21 cellular contexts compared by ENCODE assay signal in genomic region chr1:62040450-62040849, GRCh38.
DNase-seq lines count a peak whose midpoint lies in the region; ATAC-seq, FAIRE-seq and TF ChIP-seq lines count a peak whose summit lies in the region.
"Had no signal": no experiment of that assay in that cellular context is flagged by ENCODE, and none has a peak within 500 bp of the region (broad histone marks: within the 10 kb centered on the region; RNA-seq: fewer than 3 reads in every experiment).

No MANE protein-coding gene starts in this region.

- H3K27ac Mint-ChIP-seq in nephron progenitor cell: peak overlapping the region; percentile 36
- no peak overlapping the region for H3K27ac Mint-ChIP-seq in activated CD4-positive, alpha-beta T cell treated with anti-CD3 and anti-CD28 coated beads for 36 hours
- H3K27ac Mint-ChIP-seq: brain had no signal

- CTCF ChIA-PET in activated CD4-positive, alpha-beta T cell treated with anti-CD3 and anti-CD28 coated beads for 36 hours (lab: Charles Lee): no interaction called here

- no peaks in the 10 kb centered on the region for H3K27me3 Mint-ChIP-seq in nephron progenitor cell (ENCODE audit: low read depth, poor library complexity)
- H3K27me3 Mint-ChIP-seq in activated CD4-positive, alpha-beta T cell treated with anti-CD3 and anti-CD28 coated beads for 36 hours: no peaks in the 10 kb centered on the region
- H3K27me3 Mint-ChIP-seq: brain had no signal

- FAIRE-seq in bronchial epithelial cell (lab: Jason Lieb, UNC): no peak
- FAIRE-seq: RCC 7860 had no signal

- DNase-seq in NCI-H510A treated with DMSO at 0.1 percent for 48 hours (lab: John Stamatoyannopoulos, UW) (peak; percentile 79), NCI-H510A (lab: John Stamatoyannopoulos, UW) (no peak), NCI-H187 treated with DMSO at 0.1 percent for 48 hours (lab: John Stamatoyannopoulos, UW) (peak; percentile 61), bronchial epithelial cell (ENCODE audit: low read depth) (peak; percentile 42), nephron progenitor cell (no peak)
- DNase-seq in activated CD4-positive, alpha-beta T cell treated with anti-CD3 and anti-CD28 coated beads for 36 hours: no peak
- no peak for DNase-seq in stimulated activated CD4-positive, alpha-beta T cell treated with anti-CD3 and anti-CD28 coated beads, Interleukin-4, amount 100 ng/mL, for 24 hours
- DNase-seq: activated CD4-positive, alpha-beta T cell treated with anti-CD3 and anti-CD28 coated beads, Interleukin-2, amount 50 U/mL, for 1 hour; activated CD8-positive, alpha-beta memory T cell treated with anti-CD3 and anti-CD28 coated beads, Interleukin-2, amount 50 U/mL, for 48 hours; activated effector memory CD4-positive, alpha-beta T cell treated with anti-CD3 and anti-CD28 coated beads, Interleukin-2, amount 50 U/mL, for 16 hours; GOT3; left lung; mucosa of descending colon; NCI-H1092 treated with DMSO at 0.1 percent for 48 hours; NCI-H345; posterior cingulate gyrus; T-helper 2 cell had no signal

- no peak overlapping the region for H3K4me3 Mint-ChIP-seq in nephron progenitor cell
- no peak overlapping the region for H3K4me3 Mint-ChIP-seq in activated CD4-positive, alpha-beta T cell treated with anti-CD3 and anti-CD28 coated beads for 36 hours
- H3K4me3 Mint-ChIP-seq: brain had no signal

- no peaks in the 10 kb centered on the region for H3K36me3 Mint-ChIP-seq in nephron progenitor cell (ENCODE audit: low read depth)
- H3K36me3 Mint-ChIP-seq in activated CD4-positive, alpha-beta T cell treated with anti-CD3 and anti-CD28 coated beads for 36 hours (ENCODE audit: low read depth): peaks cover 2% of the 10 kb centered on the region
- H3K36me3 Mint-ChIP-seq: brain had no signal

- POLR2A ChIA-PET in activated CD4-positive, alpha-beta T cell treated with anti-CD3 and anti-CD28 coated beads for 36 hours (lab: Charles Lee): no interaction called here

- H3K27me3 ChIP-seq in bronchial epithelial cell (ENCODE audit: control insufficient read depth, insufficient read depth, low read length): no peaks in the 10 kb centered on the region
- H3K27me3 ChIP-seq: left lung had no signal

- no peaks in the 10 kb centered on the region for H3K36me3 ChIP-seq in bronchial epithelial cell (ENCODE audit: control insufficient read depth, insufficient read depth, low read length)
- H3K36me3 ChIP-seq: left lung had no signal

- H3K9me3 Mint-ChIP-seq in nephron progenitor cell: no peaks in the 10 kb centered on the region
- H3K9me3 Mint-ChIP-seq in activated CD4-positive, alpha-beta T cell treated with anti-CD3 and anti-CD28 coated beads for 36 hours (ENCODE audit: low read depth): no peaks in the 10 kb centered on the region

- H3K4me1 Mint-ChIP-seq in nephron progenitor cell: peaks cover 37% of the 10 kb centered on the region
- no peaks in the 10 kb centered on the region for H3K4me1 Mint-ChIP-seq in activated CD4-positive, alpha-beta T cell treated with anti-CD3 and anti-CD28 coated beads for 36 hours

- no peak overlapping the region for H3K4me3 ChIP-seq in bronchial epithelial cell (ENCODE audit: low read depth, low read length)
- H3K4me3 ChIP-seq: coronary artery, left lung, mucosa of descending colon had no signal

- intact Hi-C loops in activated CD4-positive, alpha-beta T cell treated with anti-CD3 and anti-CD28 coated beads for 36 hours (cut with DNase I, micrococcal nuclease): no loop called here

- no peak for ATAC-seq in activated CD4-positive, alpha-beta T cell treated with anti-CD3 and anti-CD28 coated beads for 36 hours
- no peak for ATAC-seq in HG03442 (IDR thresholded peaks at IDR 0.05; ENCODE audit: unreplicated experiment)
- ATAC-seq: left lung, mucosa of descending colon had no signal

- TF ChIP-seq CTCF in bronchial epithelial cell (IDR thresholded peaks at IDR 0.05; ENCODE audit: insufficient read depth, low read length, severe bottlenecking) (no peak), nephron progenitor cell (IDR thresholded peaks at IDR 0.05) (no peak)

Comparison
In these comparisons a context has a peak if more than half of its experiments do, and no peak if none do; other contexts are left out.
1. DNase-seq: peak in NCI-H510A treated with DMSO at 0.1 percent for 48 hours (single experiment), NCI-H187 treated with DMSO at 0.1 percent for 48 hours (single experiment) and bronchial epithelial cell (single experiment); none in NCI-H510A (single experiment), nephron progenitor cell (single experiment), activated CD4-positive, alpha-beta T cell treated with anti-CD3 and anti-CD28 coated beads for 36 hours (single experiment) and stimulated activated CD4-positive, alpha-beta T cell treated with anti-CD3 and anti-CD28 coated beads, Interleukin-4, amount 100 ng/mL, for 24 hours (single experiment).